In genomic region chr9:109311731-109312130, GRCh38 we compare ENCODE assay signal across 11 cellular contexts. TPM values are rescaled to one million over a fixed set of nuclear protein-coding genes. Genes with fewer than 3 reads are reported as not detected.
DNase-seq lines count a peak whose midpoint lies in the region; ATAC-seq and TF ChIP-seq lines count a peak whose summit lies in the region.
"Had no signal": no experiment of that assay in that cellular context is flagged by ENCODE, and none has a peak within 500 bp of the region (broad histone marks: within the 10 kb centered on the region; RNA-seq: fewer than 3 reads in every experiment).

No MANE protein-coding gene starts in this region.

- no peaks in the 10 kb centered on the region for H3K27me3 Mint-ChIP-seq in chondrocyte (ENCODE audit: low read depth)

- peak; percentile 97 for ATAC-seq in GM19351 (IDR thresholded peaks at IDR 0.05; ENCODE audit: unreplicated experiment)
- peak; percentile 86 for ATAC-seq in HG03565 (IDR thresholded peaks at IDR 0.05; ENCODE audit: unreplicated experiment)
- ATAC-seq in GM19324 (IDR thresholded peaks at IDR 0.05; ENCODE audit: low FRiP score, unreplicated experiment) = no peak
- ATAC-seq: effector memory CD8-positive, alpha-beta T cell had no signal

- no peaks in the 10 kb centered on the region for H3K9me3 Mint-ChIP-seq in chondrocyte (ENCODE audit: low read depth)

- TF ChIP-seq CTCF in GM12865 (IDR thresholded peaks at IDR 0.05; ENCODE audit: insufficient read depth, low read depth, low read length, missing control alignments) (no peak), chondrocyte (IDR thresholded peaks at IDR 0.05) (no peak)

- no peaks in the 10 kb centered on the region for H3K36me3 Mint-ChIP-seq in chondrocyte (ENCODE audit: low read depth)

- H3K27ac Mint-ChIP-seq in chondrocyte (ENCODE audit: unreplicated experiment) = peak overlapping the region; percentile 75
- H3K27ac Mint-ChIP-seq: effector memory CD8-positive, alpha-beta T cell had no signal

- no peak overlapping the region for H3K4me3 ChIP-seq in GM12865 (ENCODE audit: low read depth, low read length)
- H3K4me3 ChIP-seq: skin epidermis had no signal

- DNase-seq in GM12865 (ENCODE audit: low read depth) (peak; percentile 52), chondrocyte (ENCODE audit: low spot score) (no peak), GM03348 (ENCODE audit: low spot score) (no peak), HT-29 (ENCODE audit: low spot score) (no peak)
- no peak for DNase-seq in activated CD4-positive, alpha-beta T cell treated with anti-CD3 and anti-CD28 coated beads, Interleukin-2, amount 50 U/mL, for 1 hour
- DNase-seq: activated CD4-positive, alpha-beta T cell treated with anti-CD3 and anti-CD28 coated beads for 48 hours; effector memory CD8-positive, alpha-beta T cell had no signal

- H3K4me1 Mint-ChIP-seq in chondrocyte (ENCODE audit: low read depth) = peaks cover 55% of the 10 kb centered on the region

- H3K4me3 Mint-ChIP-seq in chondrocyte (ENCODE audit: unreplicated experiment) = no peak overlapping the region
- H3K4me3 Mint-ChIP-seq: effector memory CD8-positive, alpha-beta T cell had no signal

RNA-seq across cellular contexts. Expression of gene EPB41L4B, which starts 9.1 kb away (rescaled TPM):
- total RNA-seq in chondrocyte = 3.7 to 5.4 TPM (median 4.1 TPM) in 3 replicates
- 8.2 and 10.1 TPM in 2 replicates for total RNA-seq in HT-29 (2014; rRNA removed; shearing (Covaris generic))
